In genomic region chr17:76869209-76869877, GRCh38 we compare ENCODE assay signal across 9 cellular contexts. TPM values are rescaled to one million over a fixed set of nuclear protein-coding genes. Genes with fewer than 3 reads are reported as not detected.
DNase-seq lines count a peak whose midpoint lies in the region; ATAC-seq and TF ChIP-seq lines count a peak whose summit lies in the region.
"Had no signal": no experiment of that assay in that cellular context is flagged by ENCODE, and none has a peak within 500 bp of the region (broad histone marks: within the 10 kb centered on the region; RNA-seq: fewer than 3 reads in every experiment).

No MANE protein-coding gene starts in this region.

- POLR2A ChIA-PET in CD8-positive, alpha-beta memory T cell (lab: Charles Lee) = no interaction called here
- POLR2A ChIA-PET in IMR-90 (lab: Charles Lee; ENCODE audit: unreplicated experiment) (no interaction called here), RWPE1 (lab: Yijun Ruan, JAX; ENCODE audit: low non-redundant PET) (no interaction called here)

- H3K9me3 ChIP-seq in CD8-positive, alpha-beta memory T cell (ENCODE audit: low read length) = no peaks in the 10 kb centered on the region
- no peaks in the 10 kb centered on the region for H3K9me3 ChIP-seq in IMR-90 (ENCODE audit: control insufficient read depth, insufficient read depth, low read length)
- H3K9me3 ChIP-seq: esophagus squamous epithelium had no signal

- BruUV-seq in IMR-90 (replicated peaks; lab: Mats Ljungman, UMichigan) = no TSS peak

- ATAC-seq in IMR-90 (ENCODE audit: low read depth) = no peak

- no peak overlapping the region for H2BK5ac ChIP-seq in IMR-90 (ENCODE audit: low read depth, low read length, poor library complexity, severe bottlenecking)

- H3K27ac Mint-ChIP-seq in CD8-positive, alpha-beta memory T cell = no peak overlapping the region
- H3K27ac Mint-ChIP-seq in nephron progenitor cell = no peak overlapping the region

- no peak overlapping the region for H2BK20ac ChIP-seq in IMR-90 (ENCODE audit: low read depth, low read length)

- H3K4me1 ChIP-seq in CD8-positive, alpha-beta memory T cell (ENCODE audit: insufficient read depth, low read length) = peaks cover 4% of the 10 kb centered on the region
- peaks cover 31% of the 10 kb centered on the region for H3K4me1 ChIP-seq in IMR-90 (ENCODE audit: control insufficient read depth, insufficient read depth, low read length)

- no peak overlapping the region for H3K18ac ChIP-seq in IMR-90 (ENCODE audit: low read depth, low read length)

- H2BK120ac ChIP-seq in IMR-90 (ENCODE audit: low read depth, low read length) = no peak overlapping the region

- dilution Hi-C loops in IMR-90 (cut with HindIII; ENCODE audit: low sequenced_read_pairs, unreplicated experiment) = no loop called here

- H3K36me3 ChIP-seq in CD8-positive, alpha-beta memory T cell (ENCODE audit: insufficient read depth, low read length) = no peaks in the 10 kb centered on the region
- no peaks in the 10 kb centered on the region for H3K36me3 ChIP-seq in IMR-90 (ENCODE audit: control insufficient read depth, insufficient read depth, low read length)
- H3K36me3 ChIP-seq in brain microvascular endothelial cell (replicated peaks) = no peaks in the 10 kb centered on the region
- H3K36me3 ChIP-seq: esophagus squamous epithelium had no signal

- H2BK15ac ChIP-seq in IMR-90 (ENCODE audit: low read depth, low read length) = no peak overlapping the region

- H3K9me3 Mint-ChIP-seq in CD8-positive, alpha-beta memory T cell = peaks cover 0 to 2% (median 0%) of the 10 kb centered on the region in 5 donors
- H3K9me3 Mint-ChIP-seq in nephron progenitor cell = no peaks in the 10 kb centered on the region

- H2AK5ac ChIP-seq in IMR-90 (ENCODE audit: low read depth, low read length) = no peak overlapping the region

- H2AFZ ChIP-seq in IMR-90 (replicated peaks; ENCODE audit: low read length, poor library complexity) = peak overlapping the region; percentile 72

- H3K14ac ChIP-seq in IMR-90 (replicated peaks; ENCODE audit: low read depth, low read length) = no peak overlapping the region

- peak overlapping the region in 5 of 7 donors; percentile 19 to 71 (median 60) for H3K4me3 Mint-ChIP-seq in CD8-positive, alpha-beta memory T cell
- H3K4me3 Mint-ChIP-seq in nephron progenitor cell = peak overlapping the region; percentile 76

- H4K91ac ChIP-seq in IMR-90 (ENCODE audit: insufficient read depth, low read depth, low read length) = no peak overlapping the region

- H4K20me1 ChIP-seq in IMR-90 (ENCODE audit: insufficient read depth, low read length) = peaks cover 9% of the 10 kb centered on the region

- intact Hi-C loops in IMR-90 (cut with micrococcal nuclease) = loop anchor here (5.0 kb wide), 1 partner anchor 378 kb away; no protein-coding TSS in a partner anchor

- H4K5ac ChIP-seq in IMR-90 (ENCODE audit: low read depth, low read length) = no peak overlapping the region

- peaks cover 0 to 7% of the 10 kb centered on the region in 2 experiments; a peak in 1 of 4 replicates for H3K79me1 ChIP-seq in IMR-90 (ENCODE audit: low read depth in 1 of 2, low read length in 2 of 2)

- no peak for TF ChIP-seq POLR2A in IMR-90 (IDR thresholded peaks at IDR 0.05; ENCODE audit: low read depth, low read length)

- no peak overlapping the region for H3K56ac ChIP-seq in IMR-90 (ENCODE audit: extremely low read depth, insufficient read depth, low read length)

- no peak for DNase-seq in CD8-positive, alpha-beta memory T cell
- no peak for DNase-seq in IMR-90
- DNase-seq in brain microvascular endothelial cell = no peak
- peak; percentile 58 for DNase-seq in nephron progenitor cell
- no peak for DNase-seq in RWPE1 (ENCODE audit: low spot score)
- no peak for DNase-seq in activated effector memory CD4-positive, alpha-beta T cell treated with Interleukin-2 at 50 U/mL for 16 hours
- no peak for DNase-seq in putamen (ENCODE audit: low spot score)
- no peak for DNase-seq in COLO829 (ENCODE audit: low spot score)
- DNase-seq: esophagus squamous epithelium had no signal

- TF ChIP-seq RAD21 in IMR-90 (IDR thresholded peaks at IDR 0.05; ENCODE audit: low read length) = no peak

- no CpG with 5 or more reads among the region's 54 CpGs for WGBS in IMR-90 (ENCODE audit: extremely low coverage in 2 of 2, insufficient read length in 1 of 2), 2 experiments

- H4K8ac ChIP-seq in IMR-90 (ENCODE audit: low read depth in 2 of 2, low read length in 2 of 2) = no peak overlapping the region

- H3K27me3 Mint-ChIP-seq in CD8-positive, alpha-beta memory T cell = peaks cover 27 to 48% of the 10 kb centered on the region in 2 donors
- peaks cover 46% of the 10 kb centered on the region for H3K27me3 Mint-ChIP-seq in nephron progenitor cell (ENCODE audit: low read depth, poor library complexity)

- H2AK9ac ChIP-seq in IMR-90 (replicated peaks; ENCODE audit: low read depth, low read length, poor library complexity) = no peak overlapping the region

- H3K4me1 Mint-ChIP-seq in CD8-positive, alpha-beta memory T cell = peaks cover 2 to 18% (median 5%) of the 10 kb centered on the region in 3 donors
- peaks cover 35% of the 10 kb centered on the region for H3K4me1 Mint-ChIP-seq in nephron progenitor cell

- no peak overlapping the region for H3K4ac ChIP-seq in IMR-90 (ENCODE audit: low read depth, low read length)

- no peak overlapping the region for H3K27ac ChIP-seq in CD8-positive, alpha-beta memory T cell (ENCODE audit: low read depth, low read length)
- H3K27ac ChIP-seq in IMR-90 (ENCODE audit: insufficient read depth, low read length) (no peak overlapping the region), brain microvascular endothelial cell (no peak overlapping the region), RWPE1 (no peak overlapping the region)
- H3K27ac ChIP-seq: esophagus squamous epithelium had no signal

- no peak overlapping the region for H3K23ac ChIP-seq in IMR-90 (ENCODE audit: low read depth, low read length)

- peaks cover 11% of the 10 kb centered on the region for H3K27me3 ChIP-seq in CD8-positive, alpha-beta memory T cell (ENCODE audit: insufficient read depth, low read length, poor library complexity, severe bottlenecking)
- H3K27me3 ChIP-seq in IMR-90 (ENCODE audit: control insufficient read depth, insufficient read depth, low read length) = peaks cover 14% of the 10 kb centered on the region
- H3K27me3 ChIP-seq in brain microvascular endothelial cell (replicated peaks) = peaks cover 16% of the 10 kb centered on the region

- H3K9ac ChIP-seq in IMR-90 (ENCODE audit: low read depth, low read length) = no peak overlapping the region

- no peaks in the 10 kb centered on the region for H3K36me3 Mint-ChIP-seq in CD8-positive, alpha-beta memory T cell
- no peaks in the 10 kb centered on the region for H3K36me3 Mint-ChIP-seq in nephron progenitor cell (ENCODE audit: low read depth)

- TF ChIP-seq CTCF in IMR-90 (conservative IDR thresholded peaks at IDR 0.05; ENCODE audit: low read depth, low read length) (no peak), brain microvascular endothelial cell (IDR thresholded peaks at IDR 0.05; ENCODE audit: low read depth, low read length, missing control alignments) (no peak), nephron progenitor cell (IDR thresholded peaks at IDR 0.05) (no peak), RWPE1 (conservative IDR thresholded peaks at IDR 0.05; ENCODE audit: low read depth) (no peak)

- in situ Hi-C loops in IMR-90 (cut with MboI; ENCODE audit: low sequenced_read_pairs) (loop anchor here (5.0 to 25.0 kb wide), 2 partner anchors 193 to 368 kb away; no protein-coding TSS in a partner anchor), brain microvascular endothelial cell (cut with HindIII; ENCODE audit: low pct_ligation_motif_present, low sequenced_read_pairs) (no loop called here)

- no peak overlapping the region for H3K4me3 ChIP-seq in CD8-positive, alpha-beta memory T cell (ENCODE audit: low read length)
- H3K4me3 ChIP-seq in IMR-90 (ENCODE audit: insufficient read depth, low read depth, low read length) (no peak overlapping the region), brain microvascular endothelial cell (ENCODE audit: low read depth, low read length) (peak overlapping the region; percentile 24)

- no peak overlapping the region for H3K4me2 ChIP-seq in IMR-90 (ENCODE audit: low read depth, low read length)

- peaks cover 27% of the 10 kb centered on the region for H3K9me1 ChIP-seq in IMR-90 (ENCODE audit: insufficient read depth, low read length)

- CTCF ChIA-PET in CD8-positive, alpha-beta memory T cell (lab: Charles Lee) = interaction anchor here (1.2 to 9.8 kb wide), 5 partner anchors 100 to 197 kb away, joined by 3 to 125 read pairs (median 12); no protein-coding TSS in a partner anchor
- CTCF ChIA-PET in IMR-90 (lab: Yijun Ruan, JAX) = interaction anchor here (2.2 to 2.3 kb wide), 3 partner anchors 10 to 197 kb away, joined by 7 to 32 read pairs (median 7); no protein-coding TSS in a partner anchor
- CTCF ChIA-PET in RWPE1 (lab: Yijun Ruan, JAX) = interaction anchor here (0.9 to 2.7 kb wide), 7 partner anchors 73 to 220 kb away, joined by 4 to 20 read pairs (median 7); no protein-coding TSS in a partner anchor

TF ChIP-seq in IMR-90, 13 proteins besides CTCF, POLR2A, EP300 and RAD21 (continues in another document):
- TF ChIP-seq ELK1 (IDR thresholded peaks at IDR 0.05; ENCODE audit: borderline replicate concordance, low read depth, low read length) = no peak
- no peak for TF ChIP-seq BHLHE40 (IDR thresholded peaks at IDR 0.05; ENCODE audit: low read depth, low read length)
- no peak for TF ChIP-seq CHD1 (IDR thresholded peaks at IDR 0.05; ENCODE audit: low read depth, low read length)
- TF ChIP-seq SMC3 (IDR thresholded peaks at IDR 0.05; ENCODE audit: low read depth, low read length) = no peak
- no peak for TF ChIP-seq NFE2L2 (IDR thresholded peaks at IDR 0.05; ENCODE audit: low read depth, low read length)
- no peak for TF ChIP-seq CEBPB (IDR thresholded peaks at IDR 0.05; ENCODE audit: low read depth, low read length)
- no peak for TF ChIP-seq MAZ (IDR thresholded peaks at IDR 0.05; ENCODE audit: borderline replicate concordance, low read depth, low read length)
- TF ChIP-seq FOS (IDR thresholded peaks at IDR 0.05; ENCODE audit: low read depth, low read length) = no peak
- TF ChIP-seq RCOR1 (IDR thresholded peaks at IDR 0.05; ENCODE audit: insufficient replicate concordance, low read length) = no peak

RNA-seq across cellular contexts. Expression of gene MGAT5B, which starts 1.1 kb away (rescaled TPM):
- total RNA-seq in CD8-positive, alpha-beta memory T cell = under 1 TPM; 0.40 to 0.46 TPM
- polyA plus RNA-seq in CD8-positive, alpha-beta memory T cell = 0.17 TPM
- total RNA-seq in IMR-90 (2012; rRNA removed) = 0.54 and 0.56 TPM in 2 replicates
- 2.0 and 2.8 TPM in 2 replicates for polyA plus RNA-seq in IMR-90 (2012; rRNA removed)
- 1.9 and 2.8 TPM in 2 replicates for polyA plus RNA-seq in IMR-90 (2012; cell fraction: cytosol; rRNA removed)
- 2.8 and 7.3 TPM in 2 replicates for polyA plus RNA-seq in IMR-90 (2012; cell fraction: nucleus; rRNA removed; ENCODE audit: low replicate concordance)
